ENCODE assay signal across 26 cellular contexts in genomic region chr20:50023116-50023802, GRCh38. TPM values are rescaled to one million over a fixed set of nuclear protein-coding genes. Genes with fewer than 3 reads are reported as not detected.
DNase-seq lines count a peak whose midpoint lies in the region; TF ChIP-seq lines count a peak whose summit lies in the region.
"Had no signal": no experiment of that assay in that cellular context is flagged by ENCODE, and none has a peak within 500 bp of the region (broad histone marks: within the 10 kb centered on the region; RNA-seq: fewer than 3 reads in every experiment).

No MANE protein-coding gene starts in this region.

- H3K4me1 ChIP-seq in KMS-11 (ENCODE audit: low read depth, poor library complexity, severe bottlenecking) (peaks cover 11% of the 10 kb centered on the region), osteoblast (ENCODE audit: insufficient read depth, low read length) (peaks cover 31% of the 10 kb centered on the region)
- H3K4me1 ChIP-seq: gastrocnemius medialis had no signal

- H3K9ac ChIP-seq in KMS-11, result no peak overlapping the region
- H3K9ac ChIP-seq: BLaER1 treated with 17β-estradiol and CSF1 and Interleukin-3, amounts not matched to agents 10 nM and 100 nM had no signal

- H3K79me2 ChIP-seq in KMS-11 (ENCODE audit: insufficient read depth, low read depth) (no peaks in the 10 kb centered on the region), osteoblast (ENCODE audit: insufficient read depth, low read length) (no peaks in the 10 kb centered on the region)

- H3K36me3 ChIP-seq in KMS-11 (ENCODE audit: insufficient read depth) (no peaks in the 10 kb centered on the region), osteoblast (ENCODE audit: insufficient read depth, low read length) (no peaks in the 10 kb centered on the region)
- H3K36me3 ChIP-seq: BLaER1 treated with 17β-estradiol and CSF1 and Interleukin-3, amounts not matched to agents 10 nM and 100 nM; gastrocnemius medialis; stomach; thyroid gland had no signal

- peak overlapping the region; percentile 20 for H3K27ac Mint-ChIP-seq in dendritic cell treated with granulocyte-macrophage colony-stimulating factor and Interleukin-4, amounts not matched to agents 40 ng/mL and 50 ng/mL, for 4 days

- H3K27me3 ChIP-seq in KMS-11 (ENCODE audit: insufficient read depth, low read depth) (peaks cover 18% of the 10 kb centered on the region), osteoblast (ENCODE audit: insufficient read depth, low read length) (no peaks in the 10 kb centered on the region)
- H3K27me3 ChIP-seq: BLaER1 treated with 17β-estradiol and CSF1 and Interleukin-3, amounts not matched to agents 10 nM and 100 nM; gastrocnemius medialis; stomach; thyroid gland had no signal

- H3K27ac ChIP-seq in KMS-11 (no peak overlapping the region), osteoblast (ENCODE audit: low read depth, low read length) (no peak overlapping the region)
- H3K27ac ChIP-seq: gastrocnemius medialis, SK-N-MC, skin epidermis, stomach, thyroid gland had no signal

- no peaks in the 10 kb centered on the region for H3K36me3 Mint-ChIP-seq in dendritic cell treated with granulocyte-macrophage colony-stimulating factor and Interleukin-4, amounts not matched to agents 40 ng/mL and 50 ng/mL, for 4 days (ENCODE audit: low read depth)

- H3K4me2 ChIP-seq in KMS-11 (peak overlapping the region; percentile 27), osteoblast (ENCODE audit: insufficient read depth, low read length) (no peak overlapping the region)

- DNase-seq in COLO668 (lab: John Stamatoyannopoulos, UW; ENCODE audit: unreplicated experiment), result peak; percentile 36
- peak; percentile 21 for DNase-seq in osteoblast (ENCODE audit: insufficient read length, low spot score, missing footprints)
- DNase-seq in activated T-cell treated with anti-CD3 and anti-CD28 coated beads, Interleukin-2, amount 50 U/mL, for 48 hours, result no peak
- DNase-seq in T-helper 9 cell, result no peak
- DNase-seq in D341Med (ENCODE audit: low spot score), result no peak
- no peak for DNase-seq in activated naive CD4-positive, alpha-beta T cell treated with anti-CD3 and anti-CD28 coated beads, Interleukin-2, amount 50 U/mL, for 16 hours
- DNase-seq: ACHN; activated CD4-positive, alpha-beta T cell treated with anti-CD3 and anti-CD28 coated beads for 1 hour; activated CD8-positive, alpha-beta memory T cell treated with anti-CD3 and anti-CD28 coated beads for 24 hours; activated effector memory CD4-positive, alpha-beta T cell treated with anti-CD3 and anti-CD28 coated beads, Interleukin-2, amount 50 U/mL, for 16 hours; central memory CD4-positive, alpha-beta T cell; gastrocnemius medialis; hippocampal formation; NCI-H1105 treated with DMSO at 0.1 percent for 48 hours; NCI-H2029 treated with DMSO at 0.1 percent for 48 hours; NCI-H226; NCI-H748 treated with DMSO at 0.1 percent for 48 hours; occipital lobe; stomach; thyroid gland had no signal

- no peak overlapping the region for H3K4me3 Mint-ChIP-seq in dendritic cell treated with granulocyte-macrophage colony-stimulating factor and Interleukin-4, amounts not matched to agents 40 ng/mL and 50 ng/mL, for 4 days

- H3K4me3 ChIP-seq in KMS-11 (IDR thresholded peaks at IDR 0.05; ENCODE audit: insufficient read depth, low read depth, low read length), result no peak overlapping the region
- no peak overlapping the region for H3K4me3 ChIP-seq in osteoblast (ENCODE audit: insufficient read depth, low read length)
- H3K4me3 ChIP-seq: BLaER1 treated with 17β-estradiol and CSF1 and Interleukin-3, amounts not matched to agents 10 nM and 100 nM; gastrocnemius medialis; SK-N-MC; skin epidermis; stomach; thyroid gland had no signal

- H3K27me3 Mint-ChIP-seq in dendritic cell treated with granulocyte-macrophage colony-stimulating factor and Interleukin-4, amounts not matched to agents 40 ng/mL and 50 ng/mL, for 4 days, result no peaks in the 10 kb centered on the region

- no peaks in the 10 kb centered on the region for H3K9me3 ChIP-seq in osteoblast (ENCODE audit: low read depth, low read length)
- H3K9me3 ChIP-seq: BLaER1 treated with 17β-estradiol and CSF1 and Interleukin-3, amounts not matched to agents 10 nM and 100 nM; gastrocnemius medialis; stomach; thyroid gland had no signal

- intact Hi-C loops in dendritic cell treated with granulocyte-macrophage colony-stimulating factor and Interleukin-4, amounts not matched to agents 40 ng/mL and 50 ng/mL, for 4 days (cut with micrococcal nuclease), result no loop called here

- H4K20me1 ChIP-seq in KMS-11 (ENCODE audit: insufficient read depth), result no peaks in the 10 kb centered on the region
- no peaks in the 10 kb centered on the region for H4K20me1 ChIP-seq in osteoblast (ENCODE audit: insufficient read depth, low read length)
- H4K20me1 ChIP-seq: BLaER1 treated with 17β-estradiol and CSF1 and Interleukin-3, amounts not matched to agents 10 nM and 100 nM had no signal

- peaks cover 25% of the 10 kb centered on the region for H3K4me1 Mint-ChIP-seq in dendritic cell treated with granulocyte-macrophage colony-stimulating factor and Interleukin-4, amounts not matched to agents 40 ng/mL and 50 ng/mL, for 4 days (ENCODE audit: low read depth)

- H3K9me3 Mint-ChIP-seq in dendritic cell treated with granulocyte-macrophage colony-stimulating factor and Interleukin-4, amounts not matched to agents 40 ng/mL and 50 ng/mL, for 4 days, result no peaks in the 10 kb centered on the region
- H3K9me3 Mint-ChIP-seq: IgD-negative memory B cell had no signal

- no peak for TF ChIP-seq CTCF in KMS-11 (conservative IDR thresholded peaks at IDR 0.05; ENCODE audit: low read depth, low read length)
- no peak for TF ChIP-seq CTCF in osteoblast (IDR thresholded peaks at IDR 0.05; ENCODE audit: extremely low read depth, low read depth, low read length)

- 0 out of 2 replicates have a peak overlapping the region, but pooled peaks have one; percentile 4 for H2AFZ ChIP-seq in KMS-11 (ENCODE audit: low read depth)
- no peak overlapping the region for H2AFZ ChIP-seq in osteoblast (ENCODE audit: low read length)

RNA-seq across cellular contexts. Expression of gene SNAI1, which starts 40.5 kb away (rescaled TPM):
- total RNA-seq in osteoblast, result 1.8 and 2.1 TPM in 2 replicates
- total RNA-seq: occipital lobe had no signal

Comparison
In these comparisons a context has a peak if more than half of its experiments do, and no peak if none do; other contexts are left out.
1. DNase-seq: peak in COLO668 (single experiment) and osteoblast (single experiment); none in activated T-cell treated with anti-CD3 and anti-CD28 coated beads, Interleukin-2, amount 50 U/mL, for 48 hours (0 of 2), T-helper 9 cell (single experiment), D341Med (single experiment) and activated naive CD4-positive, alpha-beta T cell treated with anti-CD3 and anti-CD28 coated beads, Interleukin-2, amount 50 U/mL, for 16 hours (single experiment).